ENCODE assay signal across 7 cellular contexts in genomic region chr1:27135920-27136551, GRCh38. TPM values are rescaled to one million over a fixed set of nuclear protein-coding genes. Genes with fewer than 3 reads are reported as not detected.
A peak's percentile ranks its signal among the peaks of the same experiment; 100 is the strongest.
DNase-seq lines count a peak whose midpoint lies in the region; ATAC-seq and TF ChIP-seq lines count a peak whose summit lies in the region.

No MANE protein-coding gene starts in this region.

- in situ Hi-C loops in gastrocnemius medialis (cut with MboI; ENCODE audit: low sequenced_read_pairs in 4 of 4): no loop called here

- no peaks in the 10 kb centered on the region for H3F3A ChIP-seq in OCI-LY1 (ENCODE audit: insufficient read depth, low read length)

- no peaks in the 10 kb centered on the region for H3K9me2 ChIP-seq in OCI-LY1 (ENCODE audit: low read depth, low read length)

- no peaks in the 10 kb centered on the region for H4K20me1 ChIP-seq in OCI-LY1 (ENCODE audit: insufficient read depth, low read length)

- no peaks in the 10 kb centered on the region for H3K27me3 Mint-ChIP-seq in dendritic cell treated with granulocyte-macrophage colony-stimulating factor and Interleukin-4, amounts not matched to agents 40 ng/mL and 50 ng/mL, for 4 days

- H3K36me3 ChIP-seq in OCI-LY1 (ENCODE audit: insufficient read depth, low read length) (no peaks in the 10 kb centered on the region), gastrocnemius medialis (no peaks in the 10 kb centered on the region)

- peak overlapping the region; percentile 68; the same call in 1 of the 2 replicates for H3K9ac ChIP-seq in OCI-LY1 (ENCODE audit: low read length)

- TF ChIP-seq CTCF in GM12864 (IDR thresholded peaks at IDR 0.05; ENCODE audit: low read depth, low read length, missing control alignments) (peak; percentile 35), OCI-LY1 (IDR thresholded peaks at IDR 0.05; ENCODE audit: low read length) (peak; percentile 51; the same call in 1 of the 2 replicates), gastrocnemius medialis (IDR thresholded peaks at IDR 0.05 in 4 of 5, conservative IDR thresholded peaks at IDR 0.05 in 1 of 5) (no peak)

- ATAC-seq in gastrocnemius medialis (no peak), HG03025 (IDR thresholded peaks at IDR 0.05; ENCODE audit: low FRiP score, unreplicated experiment) (no peak), GM19328 (IDR thresholded peaks at IDR 0.05; ENCODE audit: unreplicated experiment) (no peak)

- no peaks in the 10 kb centered on the region for H3K36me3 Mint-ChIP-seq in dendritic cell treated with granulocyte-macrophage colony-stimulating factor and Interleukin-4, amounts not matched to agents 40 ng/mL and 50 ng/mL, for 4 days (ENCODE audit: low read depth)

- H3K27ac Mint-ChIP-seq in dendritic cell treated with granulocyte-macrophage colony-stimulating factor and Interleukin-4, amounts not matched to agents 40 ng/mL and 50 ng/mL, for 4 days: peak overlapping the region; percentile 98

- TF ChIP-seq POLR2A in gastrocnemius medialis (IDR thresholded peaks at IDR 0.05): no peak

- H3K9me3 ChIP-seq in OCI-LY1 (ENCODE audit: low read length) (no peaks in the 10 kb centered on the region), gastrocnemius medialis (no peaks in the 10 kb centered on the region)

- intact Hi-C loops in dendritic cell treated with granulocyte-macrophage colony-stimulating factor and Interleukin-4, amounts not matched to agents 40 ng/mL and 50 ng/mL, for 4 days (cut with micrococcal nuclease): loop anchor here (2.0 kb wide), 1 partner anchor 21 kb away; no protein-coding TSS in a partner anchor
- intact Hi-C loops in gastrocnemius medialis (cut with DNase I; ENCODE audit: low total_unique reads): no loop called here

- peak overlapping the region; percentile 68 for H3K4me3 Mint-ChIP-seq in dendritic cell treated with granulocyte-macrophage colony-stimulating factor and Interleukin-4, amounts not matched to agents 40 ng/mL and 50 ng/mL, for 4 days

- H3K27ac ChIP-seq in OCI-LY1 (ENCODE audit: low read depth, low read length, poor library complexity, severe bottlenecking) (peak overlapping the region; percentile 90), gastrocnemius medialis (peak overlapping the region; percentile 74 to 87 (median 80))

- H3K4me2 ChIP-seq in OCI-LY1 (ENCODE audit: low read length): peak overlapping the region; percentile 66; the same call in 1 of the 2 replicates

- H3K4me1 ChIP-seq in OCI-LY1 (ENCODE audit: insufficient read depth, low read length, severe bottlenecking): peaks cover 56% of the 10 kb centered on the region
- peaks cover 66 to 73% of the 10 kb centered on the region in 2 donors for H3K4me1 ChIP-seq in gastrocnemius medialis

- H2AFZ ChIP-seq in OCI-LY1 (ENCODE audit: low read length): no peak overlapping the region

- H3K79me2 ChIP-seq in OCI-LY1 (ENCODE audit: insufficient read depth, low read length): no peaks in the 10 kb centered on the region

- no peak for DNase-seq in GM12864 (ENCODE audit: low read depth)
- no peak for DNase-seq in gastrocnemius medialis
- no peak for DNase-seq in activated gamma-delta T cell treated with Interleukin-2 at 50 U/mL for 16 hours

- H3K27me3 ChIP-seq in OCI-LY1 (ENCODE audit: insufficient read depth, low read length) (no peaks in the 10 kb centered on the region), gastrocnemius medialis (no peaks in the 10 kb centered on the region)

- H3K9me3 Mint-ChIP-seq in dendritic cell treated with granulocyte-macrophage colony-stimulating factor and Interleukin-4, amounts not matched to agents 40 ng/mL and 50 ng/mL, for 4 days: no peaks in the 10 kb centered on the region

- no peak overlapping the region for H3K4me3 ChIP-seq in GM12864 (ENCODE audit: low read depth, low read length)
- H3K4me3 ChIP-seq in OCI-LY1 (ENCODE audit: low read depth, low read length, poor library complexity, severe bottlenecking): no peak overlapping the region
- no peak overlapping the region for H3K4me3 ChIP-seq in gastrocnemius medialis

- peaks cover 85% of the 10 kb centered on the region for H3K4me1 Mint-ChIP-seq in dendritic cell treated with granulocyte-macrophage colony-stimulating factor and Interleukin-4, amounts not matched to agents 40 ng/mL and 50 ng/mL, for 4 days (ENCODE audit: low read depth)

RNA-seq across cellular contexts. Expression of gene SLC9A1, which starts 18.9 kb away (rescaled TPM):
- total RNA-seq in gastrocnemius medialis: 1 to 10 TPM; 2.5 to 4.3 (median 3.7) TPM

Comparison
In these comparisons a context has a peak if more than half of its experiments do, and no peak if none do; other contexts are left out.
1. CTCF ChIP-seq: peak in GM12864 (single experiment) and OCI-LY1 (single experiment); none in gastrocnemius medialis (0 of 5).